Comparison of ENCODE assay signal across 8 cellular contexts in the genomic region with DNA sequence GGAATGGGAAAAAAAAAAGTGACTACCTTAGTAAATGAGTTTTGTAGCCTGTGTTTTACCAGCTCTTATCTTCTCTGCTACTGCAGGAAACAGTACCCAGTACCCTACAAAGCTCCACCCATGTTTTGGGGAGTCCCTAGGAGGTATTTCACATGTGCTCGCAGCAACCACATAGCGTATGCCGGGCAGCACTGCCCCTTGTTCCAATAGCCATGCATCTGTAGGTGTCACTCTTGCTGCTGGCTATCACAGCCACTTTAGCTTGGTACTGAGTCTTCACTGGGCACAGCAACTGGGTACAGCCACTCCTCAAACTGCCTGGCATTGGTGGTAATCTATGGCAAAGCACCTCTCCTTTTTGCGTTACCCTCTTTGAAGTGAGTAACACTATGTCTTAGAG. TPM values are rescaled to one million over a fixed set of nuclear protein-coding genes. Genes with fewer than 3 reads are reported as not detected.
DNase-seq lines count a peak whose midpoint lies in the region; ATAC-seq and TF ChIP-seq lines count a peak whose summit lies in the region.

No MANE protein-coding gene starts in this region.

- TF ChIP-seq CTCF in A673 (conservative IDR thresholded peaks at IDR 0.05; ENCODE audit: low read depth, low read length) (no peak), GM10248 (IDR thresholded peaks at IDR 0.05; ENCODE audit: control extremely low read depth, extremely low read depth, low read depth, missing control alignments) (peak; percentile 33)

- H3K27ac ChIP-seq in A673 (ENCODE audit: low read depth, low read length, poor library complexity, severe bottlenecking), result no peak overlapping the region

- no peak overlapping the region for H3K4me3 ChIP-seq in A673 (ENCODE audit: low read depth, low read length, poor library complexity, severe bottlenecking)

- no TSS peak for BruUV-seq in A673 (replicated peaks; lab: Mats Ljungman, UMichigan)

- intact Hi-C loops in A673 (cut with micrococcal nuclease; ENCODE audit: unreplicated experiment), result no loop called here

- peak; percentile 17 for DNase-seq in A673 (ENCODE audit: low spot score)
- DNase-seq in GM10248 (ENCODE audit: extremely low spot score), result peak; percentile 22
- peak; percentile 44 to 61 for DNase-seq in SHP77 (lab: John Stamatoyannopoulos, UW)
- peak; percentile 6 for DNase-seq in germinal center (ENCODE audit: low spot score)
- no peak for DNase-seq in LoVo (ENCODE audit: low spot score)

- CTCF ChIA-PET in A673 (lab: Charles Lee) (no interaction called here), GM10248 (lab: Yijun Ruan, JAX) (interaction anchor here (1.0 to 2.8 kb wide), 6 partner anchors 8 to 293 kb away, joined by 3 to 12 read pairs (median 4); no protein-coding TSS in a partner anchor)

- ATAC-seq in HG02870 (IDR thresholded peaks at IDR 0.05; ENCODE audit: unreplicated experiment) (no peak), HG03521 (IDR thresholded peaks at IDR 0.05; ENCODE audit: unreplicated experiment) (no peak), HG02938 (IDR thresholded peaks at IDR 0.05; ENCODE audit: unreplicated experiment) (no peak)

- no peaks in the 10 kb centered on the region for H3K4me1 ChIP-seq in A673 (ENCODE audit: insufficient read depth, low read length, poor library complexity, severe bottlenecking)

- no peaks in the 10 kb centered on the region for H3K9me3 ChIP-seq in A673 (ENCODE audit: low read depth, low read length, poor library complexity, severe bottlenecking)

- no peaks in the 10 kb centered on the region for H3K36me3 ChIP-seq in A673 (ENCODE audit: insufficient read depth, low read length, poor library complexity, severe bottlenecking)

- no peaks in the 10 kb centered on the region for H3K27me3 ChIP-seq in A673 (replicated peaks; ENCODE audit: insufficient read depth, low read depth, low read length, poor library complexity)

- POLR2A ChIA-PET in A673 (lab: Charles Lee; ENCODE audit: low non-redundant PET), result no interaction called here
- POLR2A ChIA-PET in GM10248 (lab: Yijun Ruan, JAX), result no interaction called here

RNA-seq across cellular contexts. Expression of a gene that starts 2.0 kb away (rescaled TPM):
- 16.5 and 18.6 TPM in 2 replicates for total RNA-seq in A673 (2021)
